In genomic region chr2:68911714-68912510, GRCh38 we compare ENCODE assay signal across 17 cellular contexts. TPM values are rescaled to one million over a fixed set of nuclear protein-coding genes. Genes with fewer than 3 reads are reported as not detected.
"Had no signal": no experiment of that assay in that cellular context is flagged by ENCODE, and none has a peak within 500 bp of the region (broad histone marks: within the 10 kb centered on the region; RNA-seq: fewer than 3 reads in every experiment).

No MANE protein-coding gene starts in this region.

- H3K36me3 Mint-ChIP-seq: natural killer cell, WTC11 had no signal

- H3K9me3 ChIP-seq: body of pancreas, heart right ventricle, right atrium auricular region, transverse colon had no signal

- H3K27ac ChIP-seq: body of pancreas, coronary artery, right atrium auricular region, transverse colon had no signal

- H3K27me3 ChIP-seq: body of pancreas, right atrium auricular region, transverse colon had no signal

- H3K36me3 ChIP-seq: heart right ventricle, right atrium auricular region, transverse colon had no signal

- H3K9me3 Mint-ChIP-seq: natural killer cell had no signal

- ATAC-seq: body of pancreas, heart right ventricle, left lobe of liver had no signal

- H3K4me3 ChIP-seq: body of pancreas, coronary artery, heart right ventricle, right atrium auricular region, transverse colon had no signal

- H3K27ac Mint-ChIP-seq: natural killer cell, WTC11 had no signal

- DNase-seq: activated naive CD4-positive, alpha-beta T cell treated with anti-CD3 and anti-CD28 coated beads, Interleukin-2, amount 50 U/mL, for 16 hours; amniotic stem cell; body of pancreas; effector CD4-positive, alpha-beta T cell; heart right ventricle; islet precursor cell; mammary epithelial cell; posterior cingulate gyrus; substantia nigra had no signal

- H3K4me3 Mint-ChIP-seq: natural killer cell, WTC11 had no signal

RNA-seq across cellular contexts. Expression of gene BMP10, which starts 40.7 kb away (rescaled TPM):
- total RNA-seq: body of pancreas, frontal cortex, mucosa of gallbladder, natural killer cell, transverse colon, WTC11 had no signal

RNA-seq across cellular contexts. Expression of gene GKN2, which starts 40.8 kb away (rescaled TPM):
- total RNA-seq: body of pancreas, frontal cortex, heart right ventricle, left lobe of liver, mammary epithelial cell, mucosa of gallbladder, natural killer cell, right atrium auricular region, transverse colon, WTC11 had no signal
